Comparison of ENCODE assay signal across 10 cellular contexts in the genomic region with DNA sequence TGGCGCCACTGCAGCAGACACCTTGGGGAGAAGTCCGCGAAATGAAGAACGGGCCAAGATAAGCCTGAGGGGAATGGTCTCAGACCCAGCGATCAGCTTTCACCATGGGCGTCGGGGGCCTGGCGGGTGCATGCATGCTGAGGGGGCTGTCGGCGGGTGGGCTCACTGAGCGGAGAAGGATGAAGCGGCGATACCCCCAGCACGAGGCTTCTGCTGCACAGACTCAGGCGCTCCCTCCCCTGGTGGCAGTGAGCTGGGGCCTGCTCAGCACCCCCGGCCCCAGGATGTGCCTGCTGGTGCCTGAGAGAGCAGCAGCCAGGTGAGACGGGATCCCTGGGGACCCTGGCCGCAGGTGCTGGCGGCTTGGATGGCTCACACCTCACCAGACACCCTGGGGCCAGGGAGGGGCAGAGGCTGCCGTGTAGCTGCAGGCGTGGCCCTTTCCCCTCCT. TPM values are rescaled to one million over a fixed set of nuclear protein-coding genes. Genes with fewer than 3 reads are reported as not detected.
DNase-seq lines count a peak whose midpoint lies in the region; ATAC-seq and TF ChIP-seq lines count a peak whose summit lies in the region.
"Had no signal": no experiment of that assay in that cellular context is flagged by ENCODE, and none has a peak within 500 bp of the region (broad histone marks: within the 10 kb centered on the region; RNA-seq: fewer than 3 reads in every experiment).

No MANE protein-coding gene starts in this region.

- peak; percentile 54 for ATAC-seq in HG03354 (IDR thresholded peaks at IDR 0.05; ENCODE audit: poor library complexity, severe bottlenecking, unreplicated experiment)
- ATAC-seq in HG02938 (IDR thresholded peaks at IDR 0.05; ENCODE audit: unreplicated experiment), result no peak

- no peak overlapping the region for H3K4me3 Mint-ChIP-seq in chondrocyte (ENCODE audit: unreplicated experiment)

- H3K27ac Mint-ChIP-seq in chondrocyte (ENCODE audit: unreplicated experiment), result no peak overlapping the region

- peak; percentile 40; the same call in 1 of the 2 replicates for TF ChIP-seq CTCF in GM12875 (IDR thresholded peaks at IDR 0.05; ENCODE audit: borderline replicate concordance, insufficient read depth, low read depth, low read length)
- no peak for TF ChIP-seq CTCF in GM20000 (IDR thresholded peaks at IDR 0.05; ENCODE audit: extremely low read depth, missing control alignments)
- TF ChIP-seq CTCF in chondrocyte (IDR thresholded peaks at IDR 0.05), result no peak

- DNase-seq in GM20000 (ENCODE audit: low spot score) (peak; percentile 36), chondrocyte (ENCODE audit: low spot score) (peak; percentile 82), NAMALWA (ENCODE audit: low spot score) (no peak), amniotic stem cell (lab: John Stamatoyannopoulos, UW) (no peak), AML-193 (lab: John Stamatoyannopoulos, UW) (no peak)
- DNase-seq: activated CD4-positive, alpha-beta T cell treated with anti-CD3 and anti-CD28 coated beads, Interleukin-2, amount 50 U/mL, for 4 hours; amygdala had no signal

- peaks cover 11% of the 10 kb centered on the region for H3K36me3 Mint-ChIP-seq in chondrocyte (ENCODE audit: low read depth)

- H3K27me3 Mint-ChIP-seq in chondrocyte (ENCODE audit: low read depth), result no peaks in the 10 kb centered on the region

- H3K9me3 Mint-ChIP-seq in chondrocyte (ENCODE audit: low read depth), result no peaks in the 10 kb centered on the region

- no peak overlapping the region for H3K4me3 ChIP-seq in GM12875 (ENCODE audit: low read depth, low read length)

- peaks cover 8% of the 10 kb centered on the region for H3K4me1 Mint-ChIP-seq in chondrocyte (ENCODE audit: low read depth)

RNA-seq across cellular contexts. Expression of gene CEP72, which starts 31.2 kb away (rescaled TPM):
- total RNA-seq in chondrocyte, result 2.7 to 4.5 TPM (median 3.3 TPM) in 3 replicates

RNA-seq across cellular contexts. Expression of gene TPPP, which starts 49.8 kb away (rescaled TPM):
- total RNA-seq in chondrocyte, result 0.07 to 0.70 TPM (median 0.56 TPM) in 3 replicates

Comparison
In these comparisons a context has a peak if more than half of its experiments do, and no peak if none do; other contexts are left out.
1. DNase-seq: peak in GM20000 (single experiment) and chondrocyte (single experiment); none in NAMALWA (single experiment), amniotic stem cell (single experiment) and AML-193 (0 of 2).